21 cellular contexts compared by ENCODE assay signal in the genomic region with DNA sequence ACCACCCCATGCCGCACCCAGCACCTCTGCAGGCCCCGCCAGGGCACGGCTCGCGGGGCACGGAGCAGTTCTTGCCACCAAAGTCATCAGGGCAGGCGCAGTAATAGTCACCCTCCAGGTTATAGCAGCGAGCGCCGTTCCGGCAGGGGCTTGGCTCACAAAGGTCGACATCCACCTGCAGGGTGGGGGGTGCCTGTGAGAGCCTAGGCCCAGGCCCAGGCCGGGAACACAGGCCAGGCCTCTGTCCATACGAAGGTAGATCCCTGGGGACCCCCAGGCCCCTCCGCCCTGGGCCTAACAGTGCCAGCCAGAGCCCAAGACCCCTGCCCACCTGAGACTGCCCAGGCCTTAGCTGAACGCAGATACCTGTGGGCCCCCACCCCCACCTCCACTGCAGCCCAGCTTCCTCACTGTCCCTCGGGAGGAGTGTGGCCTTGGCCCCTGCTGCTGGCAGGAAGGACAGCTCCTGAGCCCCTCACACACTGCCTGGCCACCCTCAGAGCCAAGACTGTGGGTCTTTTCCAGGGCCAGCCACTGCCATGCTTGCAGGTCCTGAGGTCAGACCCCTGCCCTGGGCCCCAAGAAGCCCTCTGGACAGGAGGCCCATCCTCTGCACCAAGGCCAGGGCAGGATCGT. TPM values are rescaled to one million over a fixed set of nuclear protein-coding genes. Genes with fewer than 3 reads are reported as not detected.
DNase-seq lines count a peak whose midpoint lies in the region; ATAC-seq and TF ChIP-seq lines count a peak whose summit lies in the region.
"Had no signal": no experiment of that assay in that cellular context is flagged by ENCODE, and none has a peak within 500 bp of the region (broad histone marks: within the 10 kb centered on the region; RNA-seq: fewer than 3 reads in every experiment).

No MANE protein-coding gene starts in this region.

- H3K27me3 ChIP-seq in RWPE2 (ENCODE audit: insufficient read depth, poor library complexity, severe bottlenecking) (no peaks in the 10 kb centered on the region), SJCRH30 (no peaks in the 10 kb centered on the region)

- no peaks in the 10 kb centered on the region for H3K9me3 ChIP-seq in RWPE2 (ENCODE audit: severe bottlenecking)
- no peaks in the 10 kb centered on the region for H3K9me3 ChIP-seq in SJCRH30 (replicated peaks)

- no peak for TF ChIP-seq CTCF in RWPE2 (IDR thresholded peaks at IDR 0.05; ENCODE audit: poor library complexity, severe bottlenecking)

- DNase-seq in Right ventricle myocardium superior: peak; percentile 32
- no peak for DNase-seq in cardiac septum (ENCODE audit: low spot score)
- DNase-seq in RWPE2 (ENCODE audit: low spot score): peak; percentile 68
- DNase-seq in left ventricle myocardium superior: peak; percentile 20
- DNase-seq in posterior vena cava (ENCODE audit: low spot score): peak; percentile 71
- no peak for DNase-seq in SJCRH30
- no peak for DNase-seq in NCI-H187 (lab: John Stamatoyannopoulos, UW)
- DNase-seq in COLO668 (lab: John Stamatoyannopoulos, UW; ENCODE audit: unreplicated experiment): no peak
- DNase-seq: CD4-positive, CD25-positive, alpha-beta regulatory T cell; COR-L47; DMS79; NCI-H1105; NCI-H146; NCI-H2081; NCI-H2171; NCI-H345; NCI-H524 treated with DMSO at 0.1 percent for 48 hours; NCI-H82 had no signal

- H3K4me3 ChIP-seq in RWPE2 (ENCODE audit: severe bottlenecking) (no peak overlapping the region), SJCRH30 (no peak overlapping the region)
- H3K4me3 ChIP-seq: SK-N-MC had no signal

- H3K36me3 ChIP-seq in RWPE2 (ENCODE audit: low read depth) (peaks cover 26% of the 10 kb centered on the region), SJCRH30 (peaks cover 20% of the 10 kb centered on the region)

- no peak overlapping the region for H3K27ac ChIP-seq in RWPE2 (ENCODE audit: poor library complexity, severe bottlenecking)
- H3K27ac ChIP-seq in SJCRH30: no peak overlapping the region
- H3K27ac ChIP-seq: KMS-11, SK-N-MC had no signal

- H3K4me1 ChIP-seq in RWPE2 (ENCODE audit: insufficient read depth, poor library complexity, severe bottlenecking) (no peaks in the 10 kb centered on the region), SJCRH30 (peaks cover 27% of the 10 kb centered on the region)

- no peak for ATAC-seq in Right ventricle myocardium superior (ENCODE audit: poor library complexity)
- no peak for ATAC-seq in RWPE2 (ENCODE audit: low read depth)
- ATAC-seq in left ventricle myocardium superior: no peak
- ATAC-seq: Panc1 had no signal

- intact Hi-C loops in Right ventricle myocardium superior (cut with DNase I): no loop called here
- intact Hi-C loops in cardiac septum (cut with DNase I): no loop called here
- intact Hi-C loops in left ventricle myocardium superior (cut with micrococcal nuclease): no loop called here
- intact Hi-C loops in posterior vena cava (cut with DNase I): no loop called here

RNA-seq across cellular contexts. Expression of gene JAG2, which starts 19.3 kb away (rescaled TPM):
- total RNA-seq in Right ventricle myocardium superior: 28.6 TPM
- total RNA-seq in cardiac septum: 36.7 TPM
- 33.6 TPM for total RNA-seq in left ventricle myocardium superior
- 10 to 100 TPM; 13.0 to 17.3 TPM for total RNA-seq in posterior vena cava
- total RNA-seq in SJCRH30 (2014; rRNA removed; shearing (Covaris generic)): 24.7 and 28.1 TPM in 2 replicates

RNA-seq across cellular contexts. Expression of gene NUDT14, which starts 31.8 kb away (rescaled TPM):
- 32.2 TPM for total RNA-seq in Right ventricle myocardium superior
- 27.1 TPM for total RNA-seq in cardiac septum
- total RNA-seq in left ventricle myocardium superior: 34.7 TPM
- total RNA-seq in posterior vena cava: 10 to 100 TPM; 12.7 to 15.9 TPM
- total RNA-seq in SJCRH30 (2014; rRNA removed; shearing (Covaris generic)): 65.9 and 92.3 TPM in 2 replicates

Comparison
In these comparisons a context has a peak if more than half of its experiments do, and no peak if none do; other contexts are left out.
1. DNase-seq: peak in Right ventricle myocardium superior (single experiment), RWPE2 (single experiment), left ventricle myocardium superior (single experiment) and posterior vena cava (single experiment); none in cardiac septum (single experiment), SJCRH30 (0 of 2), NCI-H187 (0 of 2) and COLO668 (single experiment).